Comparison of ENCODE assay signal across 8 cellular contexts in genomic region chr1:6580588-6581270, GRCh38. TPM values are rescaled to one million over a fixed set of nuclear protein-coding genes. Genes with fewer than 3 reads are reported as not detected.
A peak's percentile ranks its signal among the peaks of the same experiment; 100 is the strongest.
DNase-seq lines count a peak whose midpoint lies in the region; FAIRE-seq and TF ChIP-seq lines count a peak whose summit lies in the region.

No MANE protein-coding gene starts in this region.

- H3K27ac ChIP-seq in HUES48 (ENCODE audit: low read depth, low read length) (no peak overlapping the region), astrocyte (ENCODE audit: low read depth, low read length) (peak overlapping the region; percentile 45), keratinocyte (ENCODE audit: control insufficient read depth, insufficient read depth, low read length) (peak overlapping the region; percentile 69), thymus (ENCODE audit: low read depth) (peak overlapping the region; percentile 26)

- peaks cover 3% of the 10 kb centered on the region for H3K36me3 Mint-ChIP-seq in astrocyte (ENCODE audit: low read depth, unreplicated experiment)

- peaks cover 35% of the 10 kb centered on the region for H4K20me1 ChIP-seq in astrocyte (ENCODE audit: insufficient read depth, low read length)
- peaks cover 4% of the 10 kb centered on the region for H4K20me1 ChIP-seq in keratinocyte (ENCODE audit: control insufficient read depth, extremely low read depth, insufficient read depth, low read length)

- H3K9me1 ChIP-seq in keratinocyte (ENCODE audit: control insufficient read depth, extremely low read depth, insufficient read depth, low read length) = peaks cover 2% of the 10 kb centered on the region

- H3K4me1 ChIP-seq in HUES48 (ENCODE audit: control insufficient read depth, insufficient read depth, low read length) = peaks cover 6% of the 10 kb centered on the region; the same call in 1 of the 2 replicates
- peaks cover 12% of the 10 kb centered on the region for H3K4me1 ChIP-seq in astrocyte (ENCODE audit: insufficient read depth, low read length)
- H3K4me1 ChIP-seq in keratinocyte (ENCODE audit: control insufficient read depth, extremely low read depth, insufficient read depth, low read length) = peaks cover 26% of the 10 kb centered on the region
- peaks cover 17% of the 10 kb centered on the region for H3K4me1 ChIP-seq in thymus (ENCODE audit: control insufficient read depth, insufficient read depth, low read length)

- H3K9me3 Mint-ChIP-seq in astrocyte (ENCODE audit: unreplicated experiment) = no peaks in the 10 kb centered on the region

- DNase-seq in AG09309 (ENCODE audit: low read depth) (no peak), astrocyte (ENCODE audit: low read depth) (no peak), keratinocyte (ENCODE audit: low read depth, low spot score) (no peak), posterior vena cava (ENCODE audit: low spot score) (no peak), NCI-H2107 treated with DMSO at 0.1 percent for 48 hours (lab: John Stamatoyannopoulos, UW; ENCODE audit: unreplicated experiment) (no peak), HT-29 (ENCODE audit: low spot score) (no peak)

- peak overlapping the region; percentile 80 for H3K27ac Mint-ChIP-seq in astrocyte (ENCODE audit: unreplicated experiment)

- no peaks in the 10 kb centered on the region for H3K27me3 Mint-ChIP-seq in astrocyte (ENCODE audit: low read depth, unreplicated experiment)

- H3K9me3 ChIP-seq in HUES48 (ENCODE audit: control insufficient read depth, insufficient read depth, low read length) (no peaks in the 10 kb centered on the region), astrocyte (ENCODE audit: insufficient read depth, low read depth, low read length) (no peaks in the 10 kb centered on the region), keratinocyte (ENCODE audit: control insufficient read depth, low read depth, low read length) (no peaks in the 10 kb centered on the region), thymus (ENCODE audit: control insufficient read depth) (no peaks in the 10 kb centered on the region)

- H3K36me3 ChIP-seq in HUES48 (ENCODE audit: control insufficient read depth, insufficient read depth, low read length) = peaks cover 7% of the 10 kb centered on the region
- H3K36me3 ChIP-seq in astrocyte (ENCODE audit: insufficient read depth, low read length) = no peaks in the 10 kb centered on the region
- H3K36me3 ChIP-seq in keratinocyte (ENCODE audit: control insufficient read depth in 2 of 2, extremely low read depth in 1 of 2, insufficient read depth in 2 of 2, low read length in 2 of 2) = peaks cover 0 to 9% of the 10 kb centered on the region in 2 experiments
- peaks cover 3% of the 10 kb centered on the region for H3K36me3 ChIP-seq in thymus (ENCODE audit: control insufficient read depth, insufficient read depth)

- H3K27me3 ChIP-seq in HUES48 (ENCODE audit: control insufficient read depth, insufficient read depth, low read length) (no peaks in the 10 kb centered on the region), astrocyte (ENCODE audit: insufficient read depth, low read length) (no peaks in the 10 kb centered on the region), keratinocyte (ENCODE audit: control insufficient read depth, extremely low read depth, insufficient read depth, low read length) (no peaks in the 10 kb centered on the region), thymus (ENCODE audit: control insufficient read depth, insufficient read depth) (no peaks in the 10 kb centered on the region)

- peaks cover 25% of the 10 kb centered on the region for H3K4me1 Mint-ChIP-seq in astrocyte (ENCODE audit: low read depth, unreplicated experiment)

- intact Hi-C loops in posterior vena cava (cut with DNase I) = no loop called here

- H3K4me3 ChIP-seq in AG09309 (ENCODE audit: control insufficient read depth, low read depth, low read length) (peak overlapping the region; percentile 72), HUES48 (ENCODE audit: low read depth, low read length) (peak overlapping the region; percentile 77), astrocyte (ENCODE audit: insufficient read depth, low read depth, low read length) (peak overlapping the region; percentile 65), keratinocyte (ENCODE audit: control insufficient read depth in 2 of 3, extremely low read depth in 1 of 3, insufficient read depth in 2 of 3, low read depth in 1 of 3, low read length in 3 of 3) (peak overlapping the region; percentile 78 to 91 (median 90)), thymus (ENCODE audit: low read length) (peak overlapping the region; percentile 89)

- H3K9ac ChIP-seq in HUES48 (ENCODE audit: low read depth, low read length) (peak overlapping the region; percentile 9; the same call in 1 of the 2 replicates), astrocyte (ENCODE audit: low read length) (peak overlapping the region; percentile 83), keratinocyte (ENCODE audit: control insufficient read depth, extremely low read depth, insufficient read depth, low read length) (peak overlapping the region; percentile 83)

- dilution Hi-C loops in keratinocyte (cut with MboI; ENCODE audit: extremely low pct_ligation_motif_present, low sequenced_read_pairs) = no loop called here

- H3K4me2 ChIP-seq in astrocyte (ENCODE audit: low read length) = peak overlapping the region; percentile 90
- H3K4me2 ChIP-seq in keratinocyte (ENCODE audit: control insufficient read depth, extremely low read depth, insufficient read depth, low read depth, low read length) = peak overlapping the region; percentile 82

- H2AFZ ChIP-seq in astrocyte (ENCODE audit: low read depth, low read length) (peak overlapping the region; percentile 31), keratinocyte (ENCODE audit: control insufficient read depth, low read length) (no peak overlapping the region)

- FAIRE-seq in astrocyte (lab: Jason Lieb, UNC) (no peak), keratinocyte (lab: Jason Lieb, UNC) (no peak)

- WGBS in thymus = 38% methylated on average over 17 of the region's 17 CpGs

- peaks cover 32% of the 10 kb centered on the region for H3K79me2 ChIP-seq in astrocyte (ENCODE audit: insufficient read depth, low read length)
- peaks cover 18% of the 10 kb centered on the region for H3K79me2 ChIP-seq in keratinocyte (ENCODE audit: control insufficient read depth, insufficient read depth, low read length)

- peak; percentile 25 for TF ChIP-seq CTCF in AG09309 (IDR thresholded peaks at IDR 0.05; ENCODE audit: control insufficient read depth, insufficient read depth, low read depth, low read length, missing control alignments)
- peak; percentile 9 for TF ChIP-seq CTCF in astrocyte (IDR thresholded peaks at IDR 0.05; ENCODE audit: insufficient read depth, low read depth, low read length)
- TF ChIP-seq CTCF in keratinocyte (optimal IDR thresholded peaks at IDR 0.05 in 1 of 3, IDR thresholded peaks at IDR 0.05 in 1 of 3, conservative IDR thresholded peaks at IDR 0.05 in 1 of 3; ENCODE audit: extremely low read depth in 1 of 3, insufficient read depth in 2 of 3, low read length in 3 of 3) = no peak

- H3K4me3 Mint-ChIP-seq in astrocyte (ENCODE audit: unreplicated experiment) = peak overlapping the region; percentile 96

RNA-seq across cellular contexts. Expression of gene ZBTB48, which starts 0.9 kb away (rescaled TPM):
- 20.0 and 26.5 TPM in 2 replicates for total RNA-seq in astrocyte
- 9.7 to 21.1 TPM (median 10.9 TPM) in 3 replicates for polyA plus RNA-seq in keratinocyte
- 13.1 TPM for polyA plus RNA-seq in keratinocyte (2011; ENCODE audit: low read depth)
- 5.6 and 9.2 TPM in 2 replicates for polyA plus RNA-seq in keratinocyte (2011; cell fraction: cytosol; rRNA removed)
- polyA plus RNA-seq in keratinocyte (2011; cell fraction: nucleus; rRNA removed) = 28.2 and 30.9 TPM in 2 replicates
- polyA plus RNA-seq in keratinocyte (2012; ENCODE audit: low replicate concordance) = 11.5 and 12.6 TPM in 2 replicates
- polyA minus RNA-seq in keratinocyte = 12.6 to 19.0 TPM (median 16.8 TPM) in 3 replicates
- 25.7 TPM for polyA minus RNA-seq in keratinocyte (2011; cell fraction: cytosol; rRNA and poly(A)+ RNA removed)
- 17.1 and 28.2 TPM in 2 replicates for polyA minus RNA-seq in keratinocyte (2011; cell fraction: nucleus; rRNA and poly(A)+ RNA removed)
- 124 TPM for polyA plus RNA-seq in thymus
- 10 to 100 TPM; 18.6 to 19.5 TPM for total RNA-seq in posterior vena cava
- total RNA-seq in HT-29 (2014; rRNA removed; shearing (Covaris generic)) = 28.5 and 37.2 TPM in 2 replicates

RNA-seq across cellular contexts. Expression of gene KLHL21, which starts 21.9 kb away (rescaled TPM):
- 39.7 and 42.3 TPM in 2 replicates for total RNA-seq in astrocyte
- polyA plus RNA-seq in keratinocyte = 24.8 to 51.0 TPM (median 32.8 TPM) in 3 replicates
- 40.9 TPM for polyA plus RNA-seq in keratinocyte (2011; ENCODE audit: low read depth)
- polyA plus RNA-seq in keratinocyte (2011; cell fraction: cytosol; rRNA removed) = 21.0 and 28.6 TPM in 2 replicates
- polyA plus RNA-seq in keratinocyte (2011; cell fraction: nucleus; rRNA removed) = 92.1 and 94.8 TPM in 2 replicates
- polyA plus RNA-seq in keratinocyte (2012; ENCODE audit: low replicate concordance) = 61.1 and 71.4 TPM in 2 replicates
- 45.2 to 103 TPM (median 54.5 TPM) in 3 replicates for polyA minus RNA-seq in keratinocyte
- 99.4 TPM for polyA minus RNA-seq in keratinocyte (2011; cell fraction: cytosol; rRNA and poly(A)+ RNA removed)
- 96.4 and 111 TPM in 2 replicates for polyA minus RNA-seq in keratinocyte (2011; cell fraction: nucleus; rRNA and poly(A)+ RNA removed)
- polyA plus RNA-seq in thymus = 13.6 TPM
- total RNA-seq in posterior vena cava = 10 to 100 TPM; 25.5 to 31.7 TPM
- total RNA-seq in HT-29 (2014; rRNA removed; shearing (Covaris generic)) = 52.0 and 52.1 TPM in 2 replicates

RNA-seq across cellular contexts. Expression of gene TAS1R1, which starts 25.6 kb away (rescaled TPM):
- total RNA-seq in astrocyte = not detected in 2 replicates
- polyA plus RNA-seq in keratinocyte = not detected in 3 replicates
- polyA plus RNA-seq in keratinocyte (2011; ENCODE audit: low read depth) = not detected
- not detected in 2 replicates for polyA plus RNA-seq in keratinocyte (2011; cell fraction: cytosol; rRNA removed)
- polyA plus RNA-seq in keratinocyte (2011; cell fraction: nucleus; rRNA removed) = not detected in 2 replicates
- 0.17 TPM in 1 of 2 replicates, not detected in the other for polyA plus RNA-seq in keratinocyte (2012; ENCODE audit: low replicate concordance)
- polyA minus RNA-seq in keratinocyte = not detected in 3 replicates
- not detected for polyA minus RNA-seq in keratinocyte (2011; cell fraction: cytosol; rRNA and poly(A)+ RNA removed)
- polyA minus RNA-seq in keratinocyte (2011; cell fraction: nucleus; rRNA and poly(A)+ RNA removed) = not detected in 2 replicates
- polyA plus RNA-seq in thymus = not detected
- not detected for total RNA-seq in posterior vena cava
- total RNA-seq in HT-29 (2014; rRNA removed; shearing (Covaris generic)) = not detected in 2 replicates

RNA-seq across cellular contexts. Expression of gene NOL9, which starts 26.4 kb away (rescaled TPM):
- total RNA-seq in astrocyte (24.0 and 26.8 TPM in 2 replicates), posterior vena cava (10 to 100 TPM; 21.2 to 23.9 TPM)
- polyA plus RNA-seq in keratinocyte (13.7 to 24.6 TPM (median 23.2 TPM) in 3 replicates), thymus (8.6 TPM)
- 6.0 TPM for polyA plus RNA-seq in keratinocyte (2011; ENCODE audit: low read depth)
- 10.7 and 21.0 TPM in 2 replicates for polyA plus RNA-seq in keratinocyte (2011; cell fraction: cytosol; rRNA removed)
- 35.6 and 37.3 TPM in 2 replicates for polyA plus RNA-seq in keratinocyte (2011; cell fraction: nucleus; rRNA removed)
- polyA plus RNA-seq in keratinocyte (2012; ENCODE audit: low replicate concordance) = 5.6 and 9.4 TPM in 2 replicates
- polyA minus RNA-seq in keratinocyte = 13.0 to 31.4 TPM (median 25.7 TPM) in 3 replicates
- 10.7 TPM for polyA minus RNA-seq in keratinocyte (2011; cell fraction: cytosol; rRNA and poly(A)+ RNA removed)
- polyA minus RNA-seq in keratinocyte (2011; cell fraction: nucleus; rRNA and poly(A)+ RNA removed) = 19.4 and 35.4 TPM in 2 replicates
- 21.0 and 23.7 TPM in 2 replicates for total RNA-seq in HT-29 (2014; rRNA removed; shearing (Covaris generic))

RNA-seq across cellular contexts. Expression of gene PHF13, which starts 32.8 kb away (rescaled TPM):
- 23.7 and 24.7 TPM in 2 replicates for total RNA-seq in astrocyte
- polyA plus RNA-seq in keratinocyte = 2.4 to 8.3 TPM (median 4.5 TPM) in 3 replicates
- 5.5 TPM for polyA plus RNA-seq in keratinocyte (2011; ENCODE audit: low read depth)
- 4.1 and 4.2 TPM in 2 replicates for polyA plus RNA-seq in keratinocyte (2011; cell fraction: cytosol; rRNA removed)
- 13.6 and 13.9 TPM in 2 replicates for polyA plus RNA-seq in keratinocyte (2011; cell fraction: nucleus; rRNA removed)
- polyA plus RNA-seq in keratinocyte (2012; ENCODE audit: low replicate concordance) = 9.5 and 18.7 TPM in 2 replicates
- polyA minus RNA-seq in keratinocyte = 2.9 to 4.9 TPM (median 4.6 TPM) in 3 replicates
- polyA minus RNA-seq in keratinocyte (2011; cell fraction: cytosol; rRNA and poly(A)+ RNA removed) = 3.1 TPM
- polyA minus RNA-seq in keratinocyte (2011; cell fraction: nucleus; rRNA and poly(A)+ RNA removed) = 5.7 and 7.1 TPM in 2 replicates
- 11.4 TPM for polyA plus RNA-seq in thymus
- total RNA-seq in posterior vena cava = 10 to 100 TPM; 11.6 to 13.8 TPM
- 8.8 and 11.5 TPM in 2 replicates for total RNA-seq in HT-29 (2014; rRNA removed; shearing (Covaris generic))

Comparison
In these comparisons a context has a peak if more than half of its experiments do, and no peak if none do; other contexts are left out.
1. CTCF ChIP-seq: peak in AG09309 (single experiment) and astrocyte (single experiment); none in keratinocyte (0 of 3).
2. H3K9ac ChIP-seq: peak in every context shown above with its lines; median percentile 83 in astrocyte; 83 in keratinocyte; 9 in HUES48.
3. Peak in every context shown above with its lines, with median percentiles within 50 percentile points of each other: H3K4me3 ChIP-seq.